ENCODE assay signal across 27 cellular contexts in genomic region chr3:56902468-56903159, GRCh38.
DNase-seq lines count a peak whose midpoint lies in the region; ATAC-seq, FAIRE-seq and TF ChIP-seq lines count a peak whose summit lies in the region.
"Had no signal": no experiment of that assay in that cellular context is flagged by ENCODE, and none has a peak within 500 bp of the region (broad histone marks: within the 10 kb centered on the region; RNA-seq: fewer than 3 reads in every experiment).

No MANE protein-coding gene starts in this region.

- no peak for DNase-seq in activated CD4-positive, alpha-beta T cell treated with anti-CD3 and anti-CD28 coated beads, Interleukin-2, amount 10 ng/mL, durations not matched to agents 24 days and 14 days
- no peak for DNase-seq in activated CD4-positive, alpha-beta T cell treated with anti-CD3 and anti-CD28 coated beads for 4 hours
- no peak for DNase-seq in GM12892 (ENCODE audit: insufficient read length)
- DNase-seq in RWPE1 (ENCODE audit: low spot score) = no peak
- no peak for DNase-seq in stimulated activated CD4-positive, alpha-beta T cell treated with anti-CD3 and anti-CD28 coated beads, Interleukin-4, amount 100 ng/mL, for 1 hour
- no peak for DNase-seq in hypothalamus (lab: John Stamatoyannopoulos, UW)
- DNase-seq: 8988T; activated CD4-positive, alpha-beta T cell treated with anti-CD3 and anti-CD28 coated beads, Interleukin-2, amount 50 U/mL, for 1 hour; activated T-cell treated with anti-CD3 and anti-CD28 coated beads for 4 hours; anterior cingulate cortex; dermis blood vessel endothelial cell; DMS79; left ventricle myocardium inferior; natural killer cell; NCI-H1105 treated with DMSO at 0.1 percent for 48 hours; NCI-H2029; pancreas; right cardiac atrium; stimulated activated CD4-positive, alpha-beta T cell treated with anti-CD3 and anti-CD28 coated beads, Interleukin-4, amount 100 ng/mL, for 24 hours; stimulated activated naive CD4-positive, alpha-beta T cell treated with Interleukin-2 at 50 U/mL for 16 hours; tibial artery had no signal

- H3K4me3 Mint-ChIP-seq in activated CD4-positive, alpha-beta T cell treated with anti-CD3 and anti-CD28 coated beads, Interleukin-2, amount 10 ng/mL, durations not matched to agents 24 days and 14 days = no peak overlapping the region
- H3K4me3 Mint-ChIP-seq in activated T-helper 17 cell treated with anti-CD3 and anti-CD28 coated beads, Interleukin-2, amount 50 U/mL, for 72 hours = peak overlapping the region; percentile 4
- no peak overlapping the region for H3K4me3 Mint-ChIP-seq in nephron
- H3K4me3 Mint-ChIP-seq: HFFc6; natural killer cell; T-helper 1 cell treated with Interleukin-12 subunit alpha and Interleukin-12 subunit beta and Interleukin-4 antibody, amounts not matched to agents 30 μg/mL and 1 μg/mL, for 36 hours had no signal

- intact Hi-C loops in activated CD4-positive, alpha-beta T cell treated with anti-CD3 and anti-CD28 coated beads, Interleukin-2, amount 10 ng/mL, durations not matched to agents 24 days and 14 days (cut with micrococcal nuclease) = no loop called here

- CTCF ChIA-PET in RWPE1 (lab: Yijun Ruan, JAX) = no interaction called here

- no peak for TF ChIP-seq POLR2A in GM12892 (IDR thresholded peaks at IDR 0.05; ENCODE audit: low read depth, low read length)

- no peak for ATAC-seq in activated T-helper 17 cell treated with anti-CD3 and anti-CD28 coated beads, Interleukin-2, amount 50 U/mL, for 72 hours (replicated peaks)
- ATAC-seq: natural killer cell, pancreas, right cardiac atrium had no signal

- no peak overlapping the region for H3K27ac ChIP-seq in RWPE1
- H3K27ac ChIP-seq: cardiac muscle cell, left ventricle myocardium inferior, pancreas, tibial artery had no signal

- FAIRE-seq in GM12892 (lab: Jason Lieb, UNC) = peak; percentile 68
- FAIRE-seq: GM19239, pancreas had no signal

- peak overlapping the region; percentile 50 for H3K27ac Mint-ChIP-seq in activated CD4-positive, alpha-beta T cell treated with anti-CD3 and anti-CD28 coated beads, Interleukin-2, amount 10 ng/mL, durations not matched to agents 24 days and 14 days
- no peak overlapping the region for H3K27ac Mint-ChIP-seq in activated T-helper 17 cell treated with anti-CD3 and anti-CD28 coated beads, Interleukin-2, amount 50 U/mL, for 72 hours
- H3K27ac Mint-ChIP-seq in nephron = peak overlapping the region; percentile 1 to 38 (median 21)
- H3K27ac Mint-ChIP-seq: HFFc6; T-helper 1 cell treated with Interleukin-12 subunit alpha and Interleukin-12 subunit beta and Interleukin-4 antibody, amounts not matched to agents 30 μg/mL and 1 μg/mL, for 36 hours had no signal

- no peaks in the 10 kb centered on the region for H3K27me3 Mint-ChIP-seq in activated CD4-positive, alpha-beta T cell treated with anti-CD3 and anti-CD28 coated beads, Interleukin-2, amount 10 ng/mL, durations not matched to agents 24 days and 14 days
- no peaks in the 10 kb centered on the region for H3K27me3 Mint-ChIP-seq in activated T-helper 17 cell treated with anti-CD3 and anti-CD28 coated beads, Interleukin-2, amount 50 U/mL, for 72 hours
- no peaks in the 10 kb centered on the region for H3K27me3 Mint-ChIP-seq in nephron (ENCODE audit: low read depth)

- POLR2A ChIA-PET in RWPE1 (lab: Yijun Ruan, JAX; ENCODE audit: low non-redundant PET) = no interaction called here

- H3K9me3 Mint-ChIP-seq in activated CD4-positive, alpha-beta T cell treated with anti-CD3 and anti-CD28 coated beads, Interleukin-2, amount 10 ng/mL, durations not matched to agents 24 days and 14 days = no peaks in the 10 kb centered on the region
- no peaks in the 10 kb centered on the region for H3K9me3 Mint-ChIP-seq in activated T-helper 17 cell treated with anti-CD3 and anti-CD28 coated beads, Interleukin-2, amount 50 U/mL, for 72 hours
- H3K9me3 Mint-ChIP-seq in nephron = no peaks in the 10 kb centered on the region
- H3K9me3 Mint-ChIP-seq: HFFc6; natural killer cell; T-helper 1 cell treated with Interleukin-12 subunit alpha and Interleukin-12 subunit beta and Interleukin-4 antibody, amounts not matched to agents 30 μg/mL and 1 μg/mL, for 36 hours had no signal

- peaks cover 18% of the 10 kb centered on the region for H3K36me3 Mint-ChIP-seq in activated CD4-positive, alpha-beta T cell treated with anti-CD3 and anti-CD28 coated beads, Interleukin-2, amount 10 ng/mL, durations not matched to agents 24 days and 14 days (ENCODE audit: low read depth)
- H3K36me3 Mint-ChIP-seq in activated T-helper 17 cell treated with anti-CD3 and anti-CD28 coated beads, Interleukin-2, amount 50 U/mL, for 72 hours (ENCODE audit: low read depth) = no peaks in the 10 kb centered on the region
- no peaks in the 10 kb centered on the region for H3K36me3 Mint-ChIP-seq in nephron (ENCODE audit: low read depth)
- H3K36me3 Mint-ChIP-seq: natural killer cell had no signal

- H3K4me1 Mint-ChIP-seq in activated CD4-positive, alpha-beta T cell treated with anti-CD3 and anti-CD28 coated beads, Interleukin-2, amount 10 ng/mL, durations not matched to agents 24 days and 14 days = peaks cover 33% of the 10 kb centered on the region
- peaks cover 23% of the 10 kb centered on the region for H3K4me1 Mint-ChIP-seq in activated T-helper 17 cell treated with anti-CD3 and anti-CD28 coated beads, Interleukin-2, amount 50 U/mL, for 72 hours
- peaks cover 18% of the 10 kb centered on the region for H3K4me1 Mint-ChIP-seq in nephron

- TF ChIP-seq CTCF in nephron (IDR thresholded peaks at IDR 0.05; ENCODE audit: unreplicated experiment in 3 of 3) = no peak
- no peak for TF ChIP-seq CTCF in RWPE1 (conservative IDR thresholded peaks at IDR 0.05; ENCODE audit: low read depth)
